ENCODE assay signal across 10 cellular contexts in genomic region chr2:119694470-119694993, GRCh38. TPM values are rescaled to one million over a fixed set of nuclear protein-coding genes. Genes with fewer than 3 reads are reported as not detected.
A peak's percentile ranks its signal among the peaks of the same experiment; 100 is the strongest.
DNase-seq lines count a peak whose midpoint lies in the region; ATAC-seq and TF ChIP-seq lines count a peak whose summit lies in the region.
"Had no signal": no experiment of that assay in that cellular context is flagged by ENCODE, and none has a peak within 500 bp of the region (broad histone marks: within the 10 kb centered on the region; RNA-seq: fewer than 3 reads in every experiment).

No MANE protein-coding gene starts in this region.

- no peak for TF ChIP-seq POLR2A in sigmoid colon (IDR thresholded peaks at IDR 0.05)

- CTCF ChIA-PET in activated CD8-positive, alpha-beta T cell treated with anti-CD3 and anti-CD28 coated beads, Interleukin-2, amount 10 ng/mL, durations not matched to agents 7 days and 5 days (lab: Charles Lee), result interaction anchor here (0.8 to 1.6 kb wide), 2 partner anchors 10 to 481 kb away, joined by 3 to 6 read pairs; no protein-coding TSS in a partner anchor

- 24 to 59% methylated on average over 11 of the region's 11 CpGs for WGBS in sigmoid colon, 2 donors

- H3K27me3 Mint-ChIP-seq in activated CD8-positive, alpha-beta T cell treated with anti-CD3 and anti-CD28 coated beads, Interleukin-2, amount 10 ng/mL, durations not matched to agents 7 days and 5 days (ENCODE audit: low read depth), result no peaks in the 10 kb centered on the region

- TF ChIP-seq EP300 in sigmoid colon (IDR thresholded peaks at IDR 0.05), result no peak

- H3K27ac Mint-ChIP-seq in activated CD8-positive, alpha-beta T cell treated with anti-CD3 and anti-CD28 coated beads, Interleukin-2, amount 10 ng/mL, durations not matched to agents 7 days and 5 days, result no peak overlapping the region

- intact Hi-C loops in sigmoid colon (cut with DNase I), result no loop called here

- ATAC-seq in activated CD8-positive, alpha-beta T cell treated with anti-CD3 and anti-CD28 coated beads, Interleukin-2, amount 10 ng/mL, durations not matched to agents 7 days and 5 days, result no peak
- ATAC-seq: gastrocnemius medialis had no signal

- H3K4me3 Mint-ChIP-seq in activated CD8-positive, alpha-beta T cell treated with anti-CD3 and anti-CD28 coated beads, Interleukin-2, amount 10 ng/mL, durations not matched to agents 7 days and 5 days, result no peak overlapping the region

- POLR2A ChIA-PET in activated CD8-positive, alpha-beta T cell treated with anti-CD3 and anti-CD28 coated beads, Interleukin-2, amount 10 ng/mL, durations not matched to agents 7 days and 5 days (lab: Charles Lee), result interaction anchor here (0.8 kb wide), 1 partner anchor 16 kb away, joined by 3 read pairs; the partner anchor contains the start of gene TMEM177

- H3K36me3 ChIP-seq in SJCRH30, result no peaks in the 10 kb centered on the region
- H3K36me3 ChIP-seq in sigmoid colon, result peaks cover 0 to 5% (median 0%) of the 10 kb centered on the region in 4 donors
- no peaks in the 10 kb centered on the region for H3K36me3 ChIP-seq in BE2C
- H3K36me3 ChIP-seq: gastrocnemius medialis, neutrophil had no signal

- H3K4me1 ChIP-seq in SJCRH30 (peaks cover 34% of the 10 kb centered on the region), sigmoid colon (peaks cover 0 to 22% (median 16%) of the 10 kb centered on the region in 4 donors), BE2C (no peaks in the 10 kb centered on the region)

- DNase-seq in NCI-H2171 treated with DMSO at 0.1 percent for 48 hours (lab: John Stamatoyannopoulos, UW) (peak; percentile 60), NCI-H2171 (lab: John Stamatoyannopoulos, UW) (no peak), SJCRH30 (peak; percentile 51 to 61), sigmoid colon (peak; percentile 48), cortex of kidney (lab: John Stamatoyannopoulos, UW) (no peak), BE2C (no peak)
- no peak for DNase-seq in activated CD8-positive, alpha-beta T cell treated with anti-CD3 and anti-CD28 coated beads, Interleukin-2, amount 10 ng/mL, durations not matched to agents 7 days and 5 days
- DNase-seq: gastrocnemius medialis had no signal

- H3K4me1 Mint-ChIP-seq in activated CD8-positive, alpha-beta T cell treated with anti-CD3 and anti-CD28 coated beads, Interleukin-2, amount 10 ng/mL, durations not matched to agents 7 days and 5 days (ENCODE audit: low read depth), result peaks cover 23% of the 10 kb centered on the region

- H3K36me3 Mint-ChIP-seq in activated CD8-positive, alpha-beta T cell treated with anti-CD3 and anti-CD28 coated beads, Interleukin-2, amount 10 ng/mL, durations not matched to agents 7 days and 5 days (ENCODE audit: low read depth), result no peaks in the 10 kb centered on the region

- H3K9me3 ChIP-seq in SJCRH30 (replicated peaks) (no peaks in the 10 kb centered on the region), sigmoid colon (no peaks in the 10 kb centered on the region), BE2C (no peaks in the 10 kb centered on the region)
- H3K9me3 ChIP-seq: gastrocnemius medialis, neutrophil had no signal

- no peak for TF ChIP-seq CTCF in sigmoid colon (IDR thresholded peaks at IDR 0.05)
- TF ChIP-seq CTCF in BE2C (IDR thresholded peaks at IDR 0.05; ENCODE audit: low read depth, low read length), result no peak

- H3K4me3 ChIP-seq in SJCRH30 (peak overlapping the region; percentile 39), sigmoid colon (peak overlapping the region in 2 of 4 donors; percentile 6 to 14), BE2C (ENCODE audit: low read depth, low read length) (no peak overlapping the region)
- H3K4me3 ChIP-seq: gastrocnemius medialis had no signal

- no peaks in the 10 kb centered on the region for H3K9me3 Mint-ChIP-seq in activated CD8-positive, alpha-beta T cell treated with anti-CD3 and anti-CD28 coated beads, Interleukin-2, amount 10 ng/mL, durations not matched to agents 7 days and 5 days (ENCODE audit: insufficient read depth)

- H3K27me3 ChIP-seq in SJCRH30 (no peaks in the 10 kb centered on the region), layer of hippocampus (ENCODE audit: control insufficient read depth, insufficient read depth, low read length) (no peaks in the 10 kb centered on the region), sigmoid colon (no peaks in the 10 kb centered on the region), BE2C (no peaks in the 10 kb centered on the region)
- H3K27me3 ChIP-seq: gastrocnemius medialis, neutrophil had no signal

- H3K27ac ChIP-seq in SJCRH30, result peak overlapping the region; percentile 99
- H3K27ac ChIP-seq in layer of hippocampus (ENCODE audit: low read depth, low read length), result peak overlapping the region; percentile 30
- H3K27ac ChIP-seq in sigmoid colon, result no peak overlapping the region
- H3K27ac ChIP-seq: gastrocnemius medialis, neutrophil had no signal

RNA-seq across cellular contexts. Expression of gene TMEM177, which starts 15.5 kb away (rescaled TPM):
- 32.6 and 34.6 TPM in 2 replicates for total RNA-seq in SJCRH30 (2014; rRNA removed; shearing (Covaris generic))
- total RNA-seq in sigmoid colon, result 1 to 10 TPM; 5.8 to 8.2 (median 6.3) TPM
- polyA plus RNA-seq in sigmoid colon, result 10 to 100 TPM in 2 of 3 donors, 1 to 10 TPM in 1; 8.4 to 17.9 (median 16.4) TPM
- 22.9 TPM for polyA plus RNA-seq in BE2C (2012; ENCODE audit: insufficient read depth, insufficient read length, low read depth)
- total RNA-seq in activated CD8-positive, alpha-beta T cell treated with anti-CD3 and anti-CD28 coated beads, Interleukin-2, amount 10 ng/mL, durations not matched to agents 7 days and 5 days, result 10 to 100 TPM in 1 of 2 experiments, 1 to 10 TPM in 1; 9.1 to 10.4 TPM

Comparison
In these comparisons a context has a peak if more than half of its experiments do, and no peak if none do; other contexts are left out.
1. DNase-seq: peak in NCI-H2171 treated with DMSO at 0.1 percent for 48 hours (single experiment), SJCRH30 (2 of 2) and sigmoid colon (single experiment); none in NCI-H2171 (single experiment), cortex of kidney (single experiment), BE2C (single experiment) and activated CD8-positive, alpha-beta T cell treated with anti-CD3 and anti-CD28 coated beads, Interleukin-2, amount 10 ng/mL, durations not matched to agents 7 days and 5 days (single experiment).
2. H3K27ac ChIP-seq: peak in SJCRH30 (single experiment) and layer of hippocampus (single experiment); none in sigmoid colon (0 of 4).